8 cellular contexts compared by ENCODE assay signal in genomic region chr15:89575656-89576416, GRCh38. TPM values are rescaled to one million over a fixed set of nuclear protein-coding genes. Genes with fewer than 3 reads are reported as not detected.
DNase-seq lines count a peak whose midpoint lies in the region; ATAC-seq and TF ChIP-seq lines count a peak whose summit lies in the region.

No MANE protein-coding gene starts in this region.

- ATAC-seq in HG02763 (IDR thresholded peaks at IDR 0.05; ENCODE audit: unreplicated experiment) (peak; percentile 2), mucosa of descending colon (peak; percentile 16)

- in situ Hi-C loops in GM13976 (cut with MboI; ENCODE audit: low sequenced_read_pairs, unreplicated experiment): no loop called here

- intact Hi-C loops in PC-9 (cut with micrococcal nuclease; ENCODE audit: unreplicated experiment) (loop anchor here (1.0 to 10.0 kb wide), 2 partner anchors 80 to 241 kb away; partner anchors contain the start of genes POLG and RHCG), mucosa of descending colon (cut with DNase I, micrococcal nuclease) (no loop called here)

- H3F3A ChIP-seq in PC-9 (ENCODE audit: insufficient read depth, low read depth): no peaks in the 10 kb centered on the region; the same call in 1 of the 2 replicates

- CTCF ChIA-PET in PC-9 (lab: Charles Lee): interaction anchor here (1.0 kb wide), 1 partner anchor 61 kb away, joined by 4 read pairs; no protein-coding TSS in a partner anchor

- no peak overlapping the region for H3K27ac ChIP-seq in PC-9
- no peak overlapping the region for H3K27ac ChIP-seq in coronary artery
- no peak overlapping the region for H3K27ac ChIP-seq in urinary bladder (ENCODE audit: low read depth)

- H3K4me1 ChIP-seq in PC-9 (replicated peaks; ENCODE audit: insufficient read depth): peaks cover 24% of the 10 kb centered on the region
- H3K4me1 ChIP-seq in mucosa of descending colon (ENCODE audit: low read depth): peaks cover 5% of the 10 kb centered on the region
- no peaks in the 10 kb centered on the region for H3K4me1 ChIP-seq in urinary bladder (ENCODE audit: insufficient read depth)

- peak overlapping the region; percentile 82 for H2AFZ ChIP-seq in PC-9

- POLR2A ChIA-PET in PC-9 (lab: Charles Lee; ENCODE audit: unreplicated experiment): interaction anchor here (0.6 kb wide), 2 partner anchors 314 to 331 kb away, joined by 4 to 23 read pairs; no protein-coding TSS in a partner anchor

- H3K27me3 ChIP-seq in PC-9 (ENCODE audit: insufficient read depth, low read depth): no peaks in the 10 kb centered on the region

- no peaks in the 10 kb centered on the region for H3K9me2 ChIP-seq in PC-9 (ENCODE audit: insufficient read depth)

- no peaks in the 10 kb centered on the region for H3K9me3 ChIP-seq in PC-9 (ENCODE audit: insufficient read depth, low read depth)
- H3K9me3 ChIP-seq in mucosa of descending colon: no peaks in the 10 kb centered on the region

- under 1% methylated on average over 60 of the region's 60 CpGs for WGBS in urinary bladder

- H3K4me2 ChIP-seq in PC-9: peak overlapping the region; percentile 91

- TF ChIP-seq CTCF in PC-9 (conservative IDR thresholded peaks at IDR 0.05) (no peak), coronary artery (IDR thresholded peaks at IDR 0.05) (no peak), mucosa of descending colon (IDR thresholded peaks at IDR 0.05) (no peak), GM13976 (IDR thresholded peaks at IDR 0.05; ENCODE audit: borderline replicate concordance, control extremely low read depth, extremely low read depth, insufficient read depth, missing control alignments) (no peak)

- peak overlapping the region; percentile 71 for H3K4me3 ChIP-seq in PC-9
- H3K4me3 ChIP-seq in coronary artery: peak overlapping the region; percentile 82
- H3K4me3 ChIP-seq in mucosa of descending colon: peak overlapping the region; percentile 35
- H3K4me3 ChIP-seq in urinary bladder (ENCODE audit: low read depth, low read length): peak overlapping the region; percentile 55

- H3K79me2 ChIP-seq in PC-9 (ENCODE audit: low read depth): peaks cover 54% of the 10 kb centered on the region

- no peaks in the 10 kb centered on the region for H4K20me1 ChIP-seq in PC-9 (ENCODE audit: insufficient read depth)

- TSS peak; percentile 54 for BruUV-seq in PC-9 (replicated peaks; lab: Mats Ljungman, UMichigan)

- H3K36me3 ChIP-seq in PC-9 (ENCODE audit: low read depth): no peaks in the 10 kb centered on the region; the same call in 1 of the 2 replicates
- H3K36me3 ChIP-seq in mucosa of descending colon (ENCODE audit: low read depth): no peaks in the 10 kb centered on the region
- no peaks in the 10 kb centered on the region for H3K36me3 ChIP-seq in urinary bladder (ENCODE audit: insufficient read depth)

- peak; percentile 46 for DNase-seq in activated CD4-positive, alpha-beta T cell treated with anti-CD3 and anti-CD28 coated beads for 48 hours
- no peak for DNase-seq in activated CD4-positive, alpha-beta T cell treated with anti-CD3 and anti-CD28 coated beads, Interleukin-2, amount 50 U/mL, for 1 hour
- no peak for DNase-seq in PC-9
- peak; percentile 78 for DNase-seq in coronary artery (ENCODE audit: low spot score)
- peak in 2 of 3 donors; percentile 7 to 61 for DNase-seq in mucosa of descending colon
- DNase-seq in GM13976 (ENCODE audit: low spot score): no peak

RNA-seq across cellular contexts. Expression of gene TICRR, which starts 0.6 kb away (rescaled TPM):
- 17.8 and 23.6 TPM in 2 replicates for total RNA-seq in PC-9 (2021)
- 1 to 10 TPM; 1.0 to 4.4 (median 1.6) TPM for total RNA-seq in mucosa of descending colon
- 2.9 TPM for total RNA-seq in urinary bladder
- 0.13 TPM for polyA plus RNA-seq in urinary bladder

Comparison
In these comparisons a context has a peak if more than half of its experiments do, and no peak if none do; other contexts are left out.
1. DNase-seq: peak in activated CD4-positive, alpha-beta T cell treated with anti-CD3 and anti-CD28 coated beads for 48 hours (single experiment), coronary artery (single experiment) and mucosa of descending colon (2 of 3); none in activated CD4-positive, alpha-beta T cell treated with anti-CD3 and anti-CD28 coated beads, Interleukin-2, amount 50 U/mL, for 1 hour (single experiment), PC-9 (0 of 2) and GM13976 (single experiment).
2. Peak in every context shown above with its lines, with median percentiles within 50 percentile points of each other: H3K4me3 ChIP-seq.